24 cellular contexts compared by ENCODE assay signal in genomic region chr16:81575307-81575706, GRCh38.
DNase-seq lines count a peak whose midpoint lies in the region; ATAC-seq, FAIRE-seq and TF ChIP-seq lines count a peak whose summit lies in the region.
"Had no signal": no experiment of that assay in that cellular context is flagged by ENCODE, and none has a peak within 500 bp of the region (broad histone marks: within the 10 kb centered on the region; RNA-seq: fewer than 3 reads in every experiment).

No MANE protein-coding gene starts in this region.

- no peaks in the 10 kb centered on the region for H3K27me3 ChIP-seq in CD8-positive, alpha-beta memory T cell (ENCODE audit: insufficient read depth, low read length, poor library complexity, severe bottlenecking)
- H3K27me3 ChIP-seq in osteoblast (ENCODE audit: insufficient read depth, low read length) = no peaks in the 10 kb centered on the region
- H3K27me3 ChIP-seq: BE2C had no signal

- H3K27me3 Mint-ChIP-seq in CD8-positive, alpha-beta memory T cell = no peaks in the 10 kb centered on the region
- H3K27me3 Mint-ChIP-seq in chondrocyte (ENCODE audit: low read depth) = no peaks in the 10 kb centered on the region
- H3K27me3 Mint-ChIP-seq: CD4-positive, alpha-beta memory T cell; IgD-negative memory B cell had no signal

- H3K4me2 ChIP-seq in A549 (no peak overlapping the region), osteoblast (ENCODE audit: insufficient read depth, low read length) (no peak overlapping the region)

- no peak for TF ChIP-seq EP300 in A549 (IDR thresholded peaks at IDR 0.05)

- H3K4me1 Mint-ChIP-seq in CD8-positive, alpha-beta memory T cell = peaks cover 7 to 19% (median 8%) of the 10 kb centered on the region in 3 donors
- peaks cover 5% of the 10 kb centered on the region for H3K4me1 Mint-ChIP-seq in chondrocyte (ENCODE audit: low read depth)

- H3K4me1 ChIP-seq in A549 (peaks cover 69% of the 10 kb centered on the region), osteoblast (ENCODE audit: insufficient read depth, low read length) (no peaks in the 10 kb centered on the region)
- H3K4me1 ChIP-seq in CD8-positive, alpha-beta memory T cell (ENCODE audit: insufficient read depth, low read length) = no peaks in the 10 kb centered on the region
- H3K4me1 ChIP-seq: BE2C had no signal

- ATAC-seq in A549 = peak; percentile 4 to 12; a peak in 3 of 6 replicates
- ATAC-seq in GM21381 (IDR thresholded peaks at IDR 0.05; ENCODE audit: unreplicated experiment) = no peak

- peaks cover 39% of the 10 kb centered on the region for H3K79me2 ChIP-seq in osteoblast (ENCODE audit: insufficient read depth, low read length)

- no peak for FAIRE-seq in A549 (lab: Jason Lieb, UNC)
- FAIRE-seq: G401.6, GM12891, GM19239, H54, HTR-8/SVneo had no signal

- CTCF ChIA-PET in A549 (lab: Yijun Ruan, JAX) = no interaction called here
- CTCF ChIA-PET in CD8-positive, alpha-beta memory T cell (lab: Charles Lee) = no interaction called here

- no peaks in the 10 kb centered on the region for H3K36me3 Mint-ChIP-seq in CD8-positive, alpha-beta memory T cell
- H3K36me3 Mint-ChIP-seq in chondrocyte (ENCODE audit: low read depth) = no peaks in the 10 kb centered on the region
- H3K36me3 Mint-ChIP-seq: CD4-positive, alpha-beta memory T cell had no signal

- no peak for TF ChIP-seq POLR2A in A549 (IDR thresholded peaks at IDR 0.05; ENCODE audit: low read length)

- DNase-seq in A549 (ENCODE audit: low read depth in 1 of 2, low spot score in 1 of 2) = no peak
- DNase-seq in CD8-positive, alpha-beta memory T cell = no peak
- DNase-seq in chondrocyte (ENCODE audit: low spot score) = peak; percentile 24
- peak; percentile 64 for DNase-seq in osteoblast (ENCODE audit: insufficient read length, low spot score, missing footprints)
- no peak for DNase-seq in DMS53 treated with DMSO at 0.1 percent for 48 hours (lab: John Stamatoyannopoulos, UW; ENCODE audit: unreplicated experiment)
- no peak for DNase-seq in NCI-H69 (lab: John Stamatoyannopoulos, UW)
- DNase-seq: 8988T; BE2C; C1 segment of cervical spinal cord; CD4-positive, alpha-beta memory T cell; COR-L47; DMS 273 treated with DMSO at 0.1 percent for 48 hours; DMS53; GM23248; HCEC 1CT; HFFc6; KBM-7 had no signal

- TF ChIP-seq CTCF in A549 (IDR thresholded peaks at IDR 0.05) = no peak
- no peak for TF ChIP-seq CTCF in chondrocyte (IDR thresholded peaks at IDR 0.05)
- no peak for TF ChIP-seq CTCF in osteoblast (IDR thresholded peaks at IDR 0.05; ENCODE audit: extremely low read depth, low read depth, low read length)

- no peaks in the 10 kb centered on the region for H3K36me3 ChIP-seq in CD8-positive, alpha-beta memory T cell (ENCODE audit: insufficient read depth, low read length)
- no peaks in the 10 kb centered on the region for H3K36me3 ChIP-seq in osteoblast (ENCODE audit: insufficient read depth, low read length)
- H3K36me3 ChIP-seq: BE2C had no signal

- H3K4me3 ChIP-seq in A549 (no peak overlapping the region), osteoblast (ENCODE audit: insufficient read depth, low read length) (no peak overlapping the region)
- no peak overlapping the region for H3K4me3 ChIP-seq in CD8-positive, alpha-beta memory T cell (ENCODE audit: low read length)
- H3K4me3 ChIP-seq: GM23248 had no signal

- H2AFZ ChIP-seq in osteoblast (ENCODE audit: low read length) = no peak overlapping the region
- H2AFZ ChIP-seq: GM23248 had no signal

- POLR2A ChIA-PET in A549 (lab: Yijun Ruan, JAX) = no interaction called here
- POLR2A ChIA-PET in CD8-positive, alpha-beta memory T cell (lab: Charles Lee) = no interaction called here

- TF ChIP-seq RAD21 in A549 (conservative IDR thresholded peaks at IDR 0.05 in 1 of 2, IDR thresholded peaks at IDR 0.05 in 1 of 2) = no peak

- no peaks in the 10 kb centered on the region for H3K9me3 Mint-ChIP-seq in CD8-positive, alpha-beta memory T cell
- H3K9me3 Mint-ChIP-seq in chondrocyte (ENCODE audit: low read depth) = no peaks in the 10 kb centered on the region
- H3K9me3 Mint-ChIP-seq: CD4-positive, alpha-beta memory T cell; HFFc6; IgD-negative memory B cell had no signal

- H3K27ac Mint-ChIP-seq in CD8-positive, alpha-beta memory T cell = peak overlapping the region in 5 of 8 donors; percentile 31 to 95 (median 46)
- H3K27ac Mint-ChIP-seq in chondrocyte (ENCODE audit: unreplicated experiment) = no peak overlapping the region
- H3K27ac Mint-ChIP-seq: HFFc6 had no signal

- no peaks in the 10 kb centered on the region for H3K9me3 ChIP-seq in A549
- H3K9me3 ChIP-seq in CD8-positive, alpha-beta memory T cell (ENCODE audit: low read length) = no peaks in the 10 kb centered on the region
- no peaks in the 10 kb centered on the region for H3K9me3 ChIP-seq in osteoblast (ENCODE audit: low read depth, low read length)
- H3K9me3 ChIP-seq: BE2C had no signal

- H3K4me3 Mint-ChIP-seq in CD8-positive, alpha-beta memory T cell = no peak overlapping the region
- no peak overlapping the region for H3K4me3 Mint-ChIP-seq in chondrocyte (ENCODE audit: unreplicated experiment)
- H3K4me3 Mint-ChIP-seq: CD4-positive, alpha-beta memory T cell; HFFc6; IgD-negative memory B cell had no signal

- 78% methylated on average over 6 of the region's 6 CpGs for WGBS in A549 (ENCODE audit: missing lambda C conversion rate)

- peak overlapping the region in 1 of 2 experiments; percentile 43; a peak in 2 of 6 replicates for H3K27ac ChIP-seq in A549
- no peak overlapping the region for H3K27ac ChIP-seq in CD8-positive, alpha-beta memory T cell (ENCODE audit: low read depth, low read length)
- no peak overlapping the region for H3K27ac ChIP-seq in osteoblast (ENCODE audit: low read depth, low read length)
- H3K27ac ChIP-seq: GM23248 had no signal

- H4K20me1 ChIP-seq in osteoblast (ENCODE audit: insufficient read depth, low read length) = peaks cover 50% of the 10 kb centered on the region

TF ChIP-seq in A549, 52 proteins besides CTCF, POLR2A, EP300 and RAD21:
- no peak for TF ChIP-seq TFCP2L1 (CRISPR knock-in tag; IDR thresholded peaks at IDR 0.05)
- TF ChIP-seq FOSB (CRISPR knock-in tag; IDR thresholded peaks at IDR 0.05) = no peak

Comparison
In these comparisons a context has a peak if more than half of its experiments do, and no peak if none do; other contexts are left out.
1. DNase-seq: peak in chondrocyte (single experiment) and osteoblast (single experiment); none in A549 (0 of 2), CD8-positive, alpha-beta memory T cell (0 of 5), DMS53 treated with DMSO at 0.1 percent for 48 hours (single experiment) and NCI-H69 (single experiment).